ENCODE assay signal across 2 cellular contexts in the genomic region with DNA sequence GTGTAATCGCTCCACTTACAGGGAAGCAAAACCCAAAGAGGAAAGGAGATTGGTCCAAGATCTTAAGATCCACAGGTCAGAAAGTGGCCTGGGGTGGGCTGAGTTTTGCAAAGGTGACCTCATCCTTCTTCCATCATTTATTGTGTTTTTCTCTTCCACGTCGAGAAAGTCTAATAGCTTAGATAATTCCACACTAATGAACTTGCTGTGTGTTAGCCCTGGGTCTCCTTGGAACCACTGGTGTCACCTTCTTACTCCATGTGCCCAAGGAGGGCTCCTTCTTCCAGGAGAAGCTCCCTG.
TF ChIP-seq lines count a peak whose summit lies in the region.

No MANE protein-coding gene starts in this region.

TF ChIP-seq in HEK293, 187 proteins besides CTCF, POLR2A, EP300 and RAD21:
- TF ChIP-seq, protein P1, sequence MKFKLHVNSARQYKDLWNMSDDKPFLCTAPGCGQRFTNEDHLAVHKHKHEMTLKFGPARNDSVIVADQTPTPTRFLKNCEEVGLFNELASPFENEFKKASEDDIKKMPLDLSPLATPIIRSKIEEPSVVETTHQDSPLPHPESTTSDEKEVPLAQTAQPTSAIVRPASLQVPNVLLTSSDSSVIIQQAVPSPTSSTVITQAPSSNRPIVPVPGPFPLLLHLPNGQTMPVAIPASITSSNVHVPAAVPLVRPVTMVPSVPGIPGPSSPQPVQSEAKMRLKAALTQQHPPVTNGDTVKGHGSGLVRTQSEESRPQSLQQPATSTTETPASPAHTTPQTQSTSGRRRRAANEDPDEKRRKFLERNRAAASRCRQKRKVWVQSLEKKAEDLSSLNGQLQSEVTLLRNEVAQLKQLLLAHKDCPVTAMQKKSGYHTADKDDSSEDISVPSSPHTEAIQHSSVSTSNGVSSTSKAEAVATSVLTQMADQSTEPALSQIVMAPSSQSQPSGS (tag by site-specific recombination; IDR thresholded peaks at IDR 0.05; ENCODE audit: low read depth) = peak; percentile 23; the same call in 1 of the 2 replicates
- TF ChIP-seq SCRT2 (tag by site-specific recombination; IDR thresholded peaks at IDR 0.05) (0 out of 2 replicates have a peak, but pooled peaks have one; percentile 17), HOXA7 (CRISPR knock-in tag; IDR thresholded peaks at IDR 0.05; ENCODE audit: borderline replicate concordance) (no peak)

TF ChIP-seq in K562, 482 proteins besides CTCF, POLR2A, EP300 and RAD21:
- TF ChIP-seq ZNF24 (IDR thresholded peaks at IDR 0.05) (no peak), DPF2 (IDR thresholded peaks at IDR 0.05) (peak; percentile 8; the same call in 1 of the 2 replicates), NRF1 (conservative IDR thresholded peaks at IDR 0.05 in 1 of 2, IDR thresholded peaks at IDR 0.05 in 1 of 2) (0 out of 4 replicates have a peak, but pooled peaks of 1 of the 2 experiments have one; percentile 5), ATF7 (IDR thresholded peaks at IDR 0.05) (peak; percentile 77; the same call in 1 of the 2 replicates), ZEB2 (IDR thresholded peaks at IDR 0.05) (no peak; the same call in 1 of the 2 replicates), LCOR (CRISPR knock-in tag; IDR thresholded peaks at IDR 0.05) (0 out of 2 replicates have a peak, but pooled peaks have one; percentile 63), NFYB (IDR thresholded peaks at IDR 0.05; ENCODE audit: extremely low read depth, insufficient read length) (peak; percentile 9), PURB (CRISPR knock-in tag; IDR thresholded peaks at IDR 0.05; ENCODE audit: low read depth) (no peak), NCOR1 (IDR thresholded peaks at IDR 0.05) (no peak), RHOXF2B (CRISPR knock-in tag; conservative IDR thresholded peaks at IDR 0.05) (no peak), NONO (IDR thresholded peaks at IDR 0.05; ENCODE audit: low read depth in 2 of 2, low read length in 1 of 2) (no peak), CC2D1A (IDR thresholded peaks at IDR 0.05) (no peak), ZKSCAN3 (CRISPR knock-in tag; IDR thresholded peaks at IDR 0.05) (no peak), IFI16 (CRISPR knock-in tag; IDR thresholded peaks at IDR 0.05) (no peak), MTA2 (IDR thresholded peaks at IDR 0.05; ENCODE audit: low read depth) (no peak), ZNF586 (CRISPR knock-in tag; conservative IDR thresholded peaks at IDR 0.05) (no peak), JUND (IDR thresholded peaks at IDR 0.05; ENCODE audit: borderline replicate concordance, low read depth, low read length) (peak; percentile 49; the same call in 1 of the 2 replicates), JUND (tag; IDR thresholded peaks at IDR 0.05; ENCODE audit: borderline replicate concordance, low read depth, low read length) (peak; percentile 63; the same call in 1 of the 3 replicates)
- TF ChIP-seq, protein P2, sequence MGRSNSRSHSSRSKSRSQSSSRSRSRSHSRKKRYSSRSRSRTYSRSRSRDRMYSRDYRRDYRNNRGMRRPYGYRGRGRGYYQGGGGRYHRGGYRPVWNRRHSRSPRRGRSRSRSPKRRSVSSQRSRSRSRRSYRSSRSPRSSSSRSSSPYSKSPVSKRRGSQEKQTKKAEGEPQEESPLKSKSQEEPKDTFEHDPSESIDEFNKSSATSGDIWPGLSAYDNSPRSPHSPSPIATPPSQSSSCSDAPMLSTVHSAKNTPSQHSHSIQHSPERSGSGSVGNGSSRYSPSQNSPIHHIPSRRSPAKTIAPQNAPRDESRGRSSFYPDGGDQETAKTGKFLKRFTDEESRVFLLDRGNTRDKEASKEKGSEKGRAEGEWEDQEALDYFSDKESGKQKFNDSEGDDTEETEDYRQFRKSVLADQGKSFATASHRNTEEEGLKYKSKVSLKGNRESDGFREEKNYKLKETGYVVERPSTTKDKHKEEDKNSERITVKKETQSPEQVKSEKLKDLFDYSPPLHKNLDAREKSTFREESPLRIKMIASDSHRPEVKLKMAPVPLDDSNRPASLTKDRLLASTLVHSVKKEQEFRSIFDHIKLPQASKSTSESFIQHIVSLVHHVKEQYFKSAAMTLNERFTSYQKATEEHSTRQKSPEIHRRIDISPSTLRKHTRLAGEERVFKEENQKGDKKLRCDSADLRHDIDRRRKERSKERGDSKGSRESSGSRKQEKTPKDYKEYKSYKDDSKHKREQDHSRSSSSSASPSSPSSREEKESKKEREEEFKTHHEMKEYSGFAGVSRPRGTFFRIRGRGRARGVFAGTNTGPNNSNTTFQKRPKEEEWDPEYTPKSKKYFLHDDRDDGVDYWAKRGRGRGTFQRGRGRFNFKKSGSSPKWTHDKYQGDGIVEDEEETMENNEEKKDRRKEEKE (IDR thresholded peaks at IDR 0.05; ENCODE audit: borderline replicate concordance in 1 of 2, control insufficient read depth in 1 of 2, low read depth in 2 of 2, low read length in 1 of 2) = no peak
- TF ChIP-seq, protein P3, sequence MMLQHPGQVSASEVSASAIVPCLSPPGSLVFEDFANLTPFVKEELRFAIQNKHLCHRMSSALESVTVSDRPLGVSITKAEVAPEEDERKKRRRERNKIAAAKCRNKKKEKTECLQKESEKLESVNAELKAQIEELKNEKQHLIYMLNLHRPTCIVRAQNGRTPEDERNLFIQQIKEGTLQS (IDR thresholded peaks at IDR 0.05) = peak; percentile 83
- TF ChIP-seq, protein P3 (CRISPR knock-in tag; conservative IDR thresholded peaks at IDR 0.05) = no peak
- TF ChIP-seq, protein P4, sequence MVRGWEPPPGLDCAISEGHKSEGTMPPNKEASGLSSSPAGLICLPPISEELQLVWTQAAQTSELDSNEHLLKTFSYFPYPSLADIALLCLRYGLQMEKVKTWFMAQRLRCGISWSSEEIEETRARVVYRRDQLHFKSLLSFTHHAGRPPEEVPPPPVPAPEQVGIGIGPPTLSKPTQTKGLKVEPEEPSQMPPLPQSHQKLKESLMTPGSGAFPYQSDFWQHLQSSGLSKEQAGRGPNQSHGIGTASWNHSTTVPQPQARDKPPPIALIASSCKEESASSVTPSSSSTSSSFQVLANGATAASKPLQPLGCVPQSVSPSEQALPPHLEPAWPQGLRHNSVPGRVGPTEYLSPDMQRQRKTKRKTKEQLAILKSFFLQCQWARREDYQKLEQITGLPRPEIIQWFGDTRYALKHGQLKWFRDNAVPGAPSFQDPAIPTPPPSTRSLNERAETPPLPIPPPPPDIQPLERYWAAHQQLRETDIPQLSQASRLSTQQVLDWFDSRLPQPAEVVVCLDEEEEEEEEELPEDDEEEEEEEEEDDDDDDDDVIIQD (CRISPR knock-in tag; IDR thresholded peaks at IDR 0.05) = no peak
- TF ChIP-seq, protein P5, sequence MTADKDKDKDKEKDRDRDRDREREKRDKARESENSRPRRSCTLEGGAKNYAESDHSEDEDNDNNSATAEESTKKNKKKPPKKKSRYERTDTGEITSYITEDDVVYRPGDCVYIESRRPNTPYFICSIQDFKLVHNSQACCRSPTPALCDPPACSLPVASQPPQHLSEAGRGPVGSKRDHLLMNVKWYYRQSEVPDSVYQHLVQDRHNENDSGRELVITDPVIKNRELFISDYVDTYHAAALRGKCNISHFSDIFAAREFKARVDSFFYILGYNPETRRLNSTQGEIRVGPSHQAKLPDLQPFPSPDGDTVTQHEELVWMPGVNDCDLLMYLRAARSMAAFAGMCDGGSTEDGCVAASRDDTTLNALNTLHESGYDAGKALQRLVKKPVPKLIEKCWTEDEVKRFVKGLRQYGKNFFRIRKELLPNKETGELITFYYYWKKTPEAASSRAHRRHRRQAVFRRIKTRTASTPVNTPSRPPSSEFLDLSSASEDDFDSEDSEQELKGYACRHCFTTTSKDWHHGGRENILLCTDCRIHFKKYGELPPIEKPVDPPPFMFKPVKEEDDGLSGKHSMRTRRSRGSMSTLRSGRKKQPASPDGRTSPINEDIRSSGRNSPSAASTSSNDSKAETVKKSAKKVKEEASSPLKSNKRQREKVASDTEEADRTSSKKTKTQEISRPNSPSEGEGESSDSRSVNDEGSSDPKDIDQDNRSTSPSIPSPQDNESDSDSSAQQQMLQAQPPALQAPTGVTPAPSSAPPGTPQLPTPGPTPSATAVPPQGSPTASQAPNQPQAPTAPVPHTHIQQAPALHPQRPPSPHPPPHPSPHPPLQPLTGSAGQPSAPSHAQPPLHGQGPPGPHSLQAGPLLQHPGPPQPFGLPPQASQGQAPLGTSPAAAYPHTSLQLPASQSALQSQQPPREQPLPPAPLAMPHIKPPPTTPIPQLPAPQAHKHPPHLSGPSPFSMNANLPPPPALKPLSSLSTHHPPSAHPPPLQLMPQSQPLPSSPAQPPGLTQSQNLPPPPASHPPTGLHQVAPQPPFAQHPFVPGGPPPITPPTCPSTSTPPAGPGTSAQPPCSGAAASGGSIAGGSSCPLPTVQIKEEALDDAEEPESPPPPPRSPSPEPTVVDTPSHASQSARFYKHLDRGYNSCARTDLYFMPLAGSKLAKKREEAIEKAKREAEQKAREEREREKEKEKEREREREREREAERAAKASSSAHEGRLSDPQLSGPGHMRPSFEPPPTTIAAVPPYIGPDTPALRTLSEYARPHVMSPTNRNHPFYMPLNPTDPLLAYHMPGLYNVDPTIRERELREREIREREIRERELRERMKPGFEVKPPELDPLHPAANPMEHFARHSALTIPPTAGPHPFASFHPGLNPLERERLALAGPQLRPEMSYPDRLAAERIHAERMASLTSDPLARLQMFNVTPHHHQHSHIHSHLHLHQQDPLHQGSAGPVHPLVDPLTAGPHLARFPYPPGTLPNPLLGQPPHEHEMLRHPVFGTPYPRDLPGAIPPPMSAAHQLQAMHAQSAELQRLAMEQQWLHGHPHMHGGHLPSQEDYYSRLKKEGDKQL (CRISPR knock-in tag; IDR thresholded peaks at IDR 0.05; ENCODE audit: borderline replicate concordance) = no peak
- TF ChIP-seq, protein P6, sequence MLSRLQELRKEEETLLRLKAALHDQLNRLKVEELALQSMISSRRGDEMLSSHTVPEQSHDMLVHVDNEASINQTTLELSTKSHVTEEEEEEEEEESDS (CRISPR knock-in tag; IDR thresholded peaks at IDR 0.05) = no peak
- TF ChIP-seq, protein P7, sequence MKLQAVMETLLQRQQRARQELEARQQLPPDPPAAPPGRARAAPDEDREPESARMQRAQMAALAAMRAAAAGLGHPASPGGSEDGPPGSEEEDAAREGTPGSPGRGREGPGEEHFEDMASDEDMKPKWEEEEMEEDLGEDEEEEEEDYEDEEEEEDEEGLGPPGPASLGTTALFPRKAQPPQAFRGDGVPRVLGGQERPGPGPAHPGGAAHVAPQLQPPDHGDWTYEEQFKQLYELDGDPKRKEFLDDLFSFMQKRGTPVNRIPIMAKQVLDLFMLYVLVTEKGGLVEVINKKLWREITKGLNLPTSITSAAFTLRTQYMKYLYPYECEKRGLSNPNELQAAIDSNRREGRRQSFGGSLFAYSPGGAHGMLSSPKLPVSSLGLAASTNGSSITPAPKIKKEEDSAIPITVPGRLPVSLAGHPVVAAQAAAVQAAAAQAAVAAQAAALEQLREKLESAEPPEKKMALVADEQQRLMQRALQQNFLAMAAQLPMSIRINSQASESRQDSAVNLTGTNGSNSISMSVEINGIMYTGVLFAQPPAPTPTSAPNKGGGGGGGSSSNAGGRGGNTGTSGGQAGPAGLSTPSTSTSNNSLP (IDR thresholded peaks at IDR 0.05; ENCODE audit: borderline replicate concordance, low read depth, low read length) = peak; percentile 32; the same call in 1 of the 2 replicates
- TF ChIP-seq, protein P8, sequence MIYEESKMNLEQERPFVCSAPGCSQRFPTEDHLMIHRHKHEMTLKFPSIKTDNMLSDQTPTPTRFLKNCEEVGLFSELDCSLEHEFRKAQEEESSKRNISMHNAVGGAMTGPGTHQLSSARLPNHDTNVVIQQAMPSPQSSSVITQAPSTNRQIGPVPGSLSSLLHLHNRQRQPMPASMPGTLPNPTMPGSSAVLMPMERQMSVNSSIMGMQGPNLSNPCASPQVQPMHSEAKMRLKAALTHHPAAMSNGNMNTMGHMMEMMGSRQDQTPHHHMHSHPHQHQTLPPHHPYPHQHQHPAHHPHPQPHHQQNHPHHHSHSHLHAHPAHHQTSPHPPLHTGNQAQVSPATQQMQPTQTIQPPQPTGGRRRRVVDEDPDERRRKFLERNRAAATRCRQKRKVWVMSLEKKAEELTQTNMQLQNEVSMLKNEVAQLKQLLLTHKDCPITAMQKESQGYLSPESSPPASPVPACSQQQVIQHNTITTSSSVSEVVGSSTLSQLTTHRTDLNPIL (CRISPR knock-in tag; IDR thresholded peaks at IDR 0.05) = no peak
- TF ChIP-seq, protein P9, sequence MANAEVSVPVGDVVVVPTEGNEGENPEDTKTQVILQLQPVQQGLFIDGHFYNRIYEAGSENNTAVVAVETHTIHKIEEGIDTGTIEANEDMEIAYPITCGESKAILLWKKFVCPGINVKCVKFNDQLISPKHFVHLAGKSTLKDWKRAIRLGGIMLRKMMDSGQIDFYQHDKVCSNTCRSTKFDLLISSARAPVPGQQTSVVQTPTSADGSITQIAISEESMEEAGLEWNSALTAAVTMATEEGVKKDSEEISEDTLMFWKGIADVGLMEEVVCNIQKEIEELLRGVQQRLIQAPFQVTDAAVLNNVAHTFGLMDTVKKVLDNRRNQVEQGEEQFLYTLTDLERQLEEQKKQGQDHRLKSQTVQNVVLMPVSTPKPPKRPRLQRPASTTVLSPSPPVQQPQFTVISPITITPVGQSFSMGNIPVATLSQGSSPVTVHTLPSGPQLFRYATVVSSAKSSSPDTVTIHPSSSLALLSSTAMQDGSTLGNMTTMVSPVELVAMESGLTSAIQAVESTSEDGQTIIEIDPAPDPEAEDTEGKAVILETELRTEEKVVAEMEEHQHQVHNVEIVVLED (CRISPR knock-in tag; IDR thresholded peaks at IDR 0.05) = no peak
- TF ChIP-seq, protein P10, sequence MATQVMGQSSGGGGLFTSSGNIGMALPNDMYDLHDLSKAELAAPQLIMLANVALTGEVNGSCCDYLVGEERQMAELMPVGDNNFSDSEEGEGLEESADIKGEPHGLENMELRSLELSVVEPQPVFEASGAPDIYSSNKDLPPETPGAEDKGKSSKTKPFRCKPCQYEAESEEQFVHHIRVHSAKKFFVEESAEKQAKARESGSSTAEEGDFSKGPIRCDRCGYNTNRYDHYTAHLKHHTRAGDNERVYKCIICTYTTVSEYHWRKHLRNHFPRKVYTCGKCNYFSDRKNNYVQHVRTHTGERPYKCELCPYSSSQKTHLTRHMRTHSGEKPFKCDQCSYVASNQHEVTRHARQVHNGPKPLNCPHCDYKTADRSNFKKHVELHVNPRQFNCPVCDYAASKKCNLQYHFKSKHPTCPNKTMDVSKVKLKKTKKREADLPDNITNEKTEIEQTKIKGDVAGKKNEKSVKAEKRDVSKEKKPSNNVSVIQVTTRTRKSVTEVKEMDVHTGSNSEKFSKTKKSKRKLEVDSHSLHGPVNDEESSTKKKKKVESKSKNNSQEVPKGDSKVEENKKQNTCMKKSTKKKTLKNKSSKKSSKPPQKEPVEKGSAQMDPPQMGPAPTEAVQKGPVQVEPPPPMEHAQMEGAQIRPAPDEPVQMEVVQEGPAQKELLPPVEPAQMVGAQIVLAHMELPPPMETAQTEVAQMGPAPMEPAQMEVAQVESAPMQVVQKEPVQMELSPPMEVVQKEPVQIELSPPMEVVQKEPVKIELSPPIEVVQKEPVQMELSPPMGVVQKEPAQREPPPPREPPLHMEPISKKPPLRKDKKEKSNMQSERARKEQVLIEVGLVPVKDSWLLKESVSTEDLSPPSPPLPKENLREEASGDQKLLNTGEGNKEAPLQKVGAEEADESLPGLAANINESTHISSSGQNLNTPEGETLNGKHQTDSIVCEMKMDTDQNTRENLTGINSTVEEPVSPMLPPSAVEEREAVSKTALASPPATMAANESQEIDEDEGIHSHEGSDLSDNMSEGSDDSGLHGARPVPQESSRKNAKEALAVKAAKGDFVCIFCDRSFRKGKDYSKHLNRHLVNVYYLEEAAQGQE (CRISPR knock-in tag; IDR thresholded peaks at IDR 0.05; ENCODE audit: low read depth) = no peak
